ENCODE assay signal across 30 cellular contexts in the genomic region with DNA sequence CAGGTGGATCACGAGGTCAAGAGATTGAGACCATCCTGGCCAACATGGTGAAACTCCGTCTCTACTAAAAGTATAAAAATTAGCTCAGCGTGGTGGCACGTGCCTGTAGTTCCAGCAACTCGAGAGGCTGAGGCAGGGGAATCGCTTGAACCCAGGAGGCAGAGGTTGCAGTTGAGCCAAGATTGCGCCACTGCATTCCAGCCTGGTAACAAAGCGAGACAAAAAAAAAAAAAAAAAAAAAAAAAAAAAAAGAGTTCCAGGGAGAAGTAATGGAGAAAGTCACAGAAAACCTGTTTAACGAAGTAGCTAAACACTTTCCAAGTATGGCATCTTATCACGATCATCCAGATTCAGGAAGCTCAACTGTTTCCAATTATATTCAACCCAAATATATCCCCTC. TPM values are rescaled to one million over a fixed set of nuclear protein-coding genes. Genes with fewer than 3 reads are reported as not detected.
"Had no signal": no experiment of that assay in that cellular context is flagged by ENCODE, and none has a peak within 500 bp of the region (broad histone marks: within the 10 kb centered on the region; RNA-seq: fewer than 3 reads in every experiment).

No MANE protein-coding gene starts in this region.

- H3K9me3 ChIP-seq: ascending aorta had no signal

- H3K4me1 Mint-ChIP-seq: activated B cell treated with CpG ODN at 0.5 μM for 24 hours; activated CD8-positive, alpha-beta memory T cell treated with anti-CD3 and anti-CD28 coated beads, Interleukin-2, amount 10 ng/mL, durations not matched to agents 7 days and 5 days; activated naive CD4-positive, alpha-beta T cell treated with anti-CD3 and anti-CD28 coated beads, Interleukin-2, amount 10 ng/mL, durations not matched to agents 7 days and 5 days; activated naive CD8-positive, alpha-beta T cell treated with anti-CD3 and anti-CD28 coated beads, Interleukin-2, amount 10 ng/mL, durations not matched to agents 7 days and 5 days; brain; central memory CD8-positive, alpha-beta T cell; T-helper 17 cell had no signal

- H3K27ac ChIP-seq: ascending aorta, WERI-Rb-1 had no signal

- H3K4me3 ChIP-seq: ascending aorta had no signal

- H3K4me3 Mint-ChIP-seq: activated B cell treated with CpG ODN at 0.5 μM for 24 hours; activated CD4-positive, alpha-beta memory T cell treated with anti-CD3 and anti-CD28 coated beads for 36 hours; activated CD8-positive, alpha-beta memory T cell treated with anti-CD3 and anti-CD28 coated beads, Interleukin-2, amount 10 ng/mL, durations not matched to agents 7 days and 5 days; activated CD8-positive, alpha-beta T cell treated with anti-CD3 and anti-CD28 coated beads, Interleukin-2, amount 10 ng/mL, durations not matched to agents 7 days and 5 days; activated naive CD4-positive, alpha-beta T cell treated with anti-CD3 and anti-CD28 coated beads, Interleukin-2, amount 10 ng/mL, durations not matched to agents 7 days and 5 days; activated naive CD8-positive, alpha-beta T cell treated with anti-CD3 and anti-CD28 coated beads, Interleukin-2, amount 10 ng/mL, durations not matched to agents 7 days and 5 days; activated T-helper 1 cell treated with anti-CD3 and anti-CD28 coated beads, Interleukin-12 subunit alpha, Interleukin-12 subunit beta, Interleukin-2, Interleukin-4 antibody, amounts not matched to agents 30 ng/mL and 10 ng/mL and 1 ng/mL, durations not matched to agents 14 hours and 24 hours and 36 hours; brain; central memory CD8-positive, alpha-beta T cell; T-helper 17 cell; T-helper 2 cell treated with Interferon-gamma antibody and Interleukin-4, amounts not matched to agents 5 μg/mL and 100 μg/mL, for 36 hours had no signal

- ATAC-seq: activated CD4-positive, CD25-positive, alpha-beta regulatory T cell treated with anti-CD3 and anti-CD28 coated beads, Interleukin-2, amount 50 U/mL, for 24 hours; activated CD8-positive, alpha-beta memory T cell treated with anti-CD3 and anti-CD28 coated beads, Interleukin-2, amount 10 ng/mL, durations not matched to agents 7 days and 5 days; activated CD8-positive, alpha-beta T cell treated with anti-CD3 and anti-CD28 coated beads, Interleukin-2, amount 10 ng/mL, durations not matched to agents 7 days and 5 days; activated naive CD4-positive, alpha-beta T cell treated with anti-CD3 and anti-CD28 coated beads, Interleukin-2, amount 50 U/mL, for 72 hours; esophagus mucosa; T-helper 17 cell had no signal

- H3K36me3 ChIP-seq: ascending aorta, WERI-Rb-1 had no signal

- DNase-seq: activated B cell treated with CpG ODN at 0.5 μM for 24 hours; activated CD4-positive, alpha-beta memory T cell treated with anti-CD3 and anti-CD28 coated beads for 36 hours; activated CD4-positive, alpha-beta T cell treated with anti-CD3 and anti-CD28 coated beads for 48 hours; activated CD8-positive, alpha-beta memory T cell treated with anti-CD3 and anti-CD28 coated beads, Interleukin-2, amount 10 ng/mL, durations not matched to agents 7 days and 5 days; activated CD8-positive, alpha-beta memory T cell treated with anti-CD3 and anti-CD28 coated beads, Interleukin-2, amount 50 U/mL, for 4 hours; activated CD8-positive, alpha-beta T cell treated with anti-CD3 and anti-CD28 coated beads, Interleukin-2, amount 10 ng/mL, durations not matched to agents 7 days and 5 days; activated effector memory CD4-positive, alpha-beta T cell treated with anti-CD3 and anti-CD28 coated beads, Interleukin-2, amount 50 U/mL, for 16 hours; activated naive CD4-positive, alpha-beta T cell; activated naive CD4-positive, alpha-beta T cell treated with anti-CD3 and anti-CD28 coated beads, Interleukin-2, amount 10 ng/mL, durations not matched to agents 7 days and 5 days; activated naive CD8-positive, alpha-beta T cell treated with anti-CD3 and anti-CD28 coated beads, Interleukin-2, amount 10 ng/mL, durations not matched to agents 7 days and 5 days; activated T-cell treated with anti-CD3 and anti-CD28 coated beads, Interleukin-2, amount 50 U/mL, for 1 hour; activated T-cell treated with anti-CD3 and anti-CD28 coated beads, Interleukin-2, amount 50 U/mL, for 48 hours; cortex of kidney; dermis blood vessel endothelial cell; effector CD4-positive, alpha-beta T cell; foreskin fibroblast; head of caudate nucleus; T-helper 1 cell; T-helper 17 cell; T1000; WERI-Rb-1 had no signal

- H3K27me3 ChIP-seq: ascending aorta had no signal

- H3K36me3 Mint-ChIP-seq: activated CD4-positive, alpha-beta memory T cell treated with anti-CD3 and anti-CD28 coated beads for 36 hours; activated CD8-positive, alpha-beta memory T cell treated with anti-CD3 and anti-CD28 coated beads, Interleukin-2, amount 10 ng/mL, durations not matched to agents 7 days and 5 days; activated naive CD4-positive, alpha-beta T cell treated with anti-CD3 and anti-CD28 coated beads, Interleukin-2, amount 10 ng/mL, durations not matched to agents 7 days and 5 days; activated naive CD4-positive, alpha-beta T cell treated with anti-CD3 and anti-CD28 coated beads, Interleukin-2, amount 50 U/mL, for 72 hours; activated naive CD8-positive, alpha-beta T cell treated with anti-CD3 and anti-CD28 coated beads, Interleukin-2, amount 10 ng/mL, durations not matched to agents 7 days and 5 days; brain had no signal

- H3K4me1 ChIP-seq: ascending aorta had no signal

- H3K27ac Mint-ChIP-seq: activated B cell treated with CpG ODN at 0.5 μM for 24 hours; activated CD4-positive, alpha-beta memory T cell treated with anti-CD3 and anti-CD28 coated beads for 36 hours; activated CD8-positive, alpha-beta memory T cell treated with anti-CD3 and anti-CD28 coated beads, Interleukin-2, amount 10 ng/mL, durations not matched to agents 7 days and 5 days; activated CD8-positive, alpha-beta T cell treated with anti-CD3 and anti-CD28 coated beads, Interleukin-2, amount 10 ng/mL, durations not matched to agents 7 days and 5 days; activated naive CD4-positive, alpha-beta T cell treated with anti-CD3 and anti-CD28 coated beads, Interleukin-2, amount 10 ng/mL, durations not matched to agents 7 days and 5 days; activated naive CD4-positive, alpha-beta T cell treated with anti-CD3 and anti-CD28 coated beads, Interleukin-2, amount 50 U/mL, for 72 hours; activated naive CD8-positive, alpha-beta T cell treated with anti-CD3 and anti-CD28 coated beads, Interleukin-2, amount 10 ng/mL, durations not matched to agents 7 days and 5 days; activated T-helper 1 cell treated with anti-CD3 and anti-CD28 coated beads, Interleukin-12 subunit alpha, Interleukin-12 subunit beta, Interleukin-2, Interleukin-4 antibody, amounts not matched to agents 30 ng/mL and 10 ng/mL and 1 ng/mL, durations not matched to agents 14 hours and 24 hours and 36 hours; activated T-helper 2 cell treated with anti-CD3 and anti-CD28 coated beads, Interferon-gamma antibody, Interleukin-2, Interleukin-4, amounts not matched to agents 10 μg/mL and 5 μg/mL and 100 μg/mL, durations not matched to agents 14 hours and 24 hours and 36 hours; brain; T-helper 17 cell; T-helper 2 cell treated with Interferon-gamma antibody and Interleukin-4, amounts not matched to agents 5 μg/mL and 100 μg/mL, for 36 hours had no signal

- H3K9me3 Mint-ChIP-seq: activated B cell treated with CpG ODN at 0.5 μM for 24 hours; activated naive CD4-positive, alpha-beta T cell treated with anti-CD3 and anti-CD28 coated beads, Interleukin-2, amount 50 U/mL, for 72 hours; activated T-helper 1 cell treated with anti-CD3 and anti-CD28 coated beads, Interleukin-12 subunit alpha, Interleukin-12 subunit beta, Interleukin-2, Interleukin-4 antibody, amounts not matched to agents 30 ng/mL and 10 ng/mL and 1 ng/mL, durations not matched to agents 14 hours and 24 hours and 36 hours; activated T-helper 2 cell treated with anti-CD3 and anti-CD28 coated beads, Interferon-gamma antibody, Interleukin-2, Interleukin-4, amounts not matched to agents 10 μg/mL and 5 μg/mL and 100 μg/mL, durations not matched to agents 14 hours and 24 hours and 36 hours; central memory CD8-positive, alpha-beta T cell had no signal

- H3K27me3 Mint-ChIP-seq: activated B cell treated with CpG ODN at 0.5 μM for 24 hours; activated CD4-positive, alpha-beta memory T cell treated with anti-CD3 and anti-CD28 coated beads for 36 hours; activated CD8-positive, alpha-beta memory T cell treated with anti-CD3 and anti-CD28 coated beads, Interleukin-2, amount 10 ng/mL, durations not matched to agents 7 days and 5 days; activated naive CD4-positive, alpha-beta T cell treated with anti-CD3 and anti-CD28 coated beads, Interleukin-2, amount 10 ng/mL, durations not matched to agents 7 days and 5 days; activated naive CD8-positive, alpha-beta T cell treated with anti-CD3 and anti-CD28 coated beads, Interleukin-2, amount 10 ng/mL, durations not matched to agents 7 days and 5 days; brain; central memory CD8-positive, alpha-beta T cell; T-helper 17 cell had no signal

RNA-seq across cellular contexts. Expression of a gene that starts 10.9 kb away (rescaled TPM):
- total RNA-seq: activated B cell treated with CpG ODN at 0.5 μM for 24 hours; activated CD8-positive, alpha-beta T cell treated with anti-CD3 and anti-CD28 coated beads, Interleukin-2, amount 10 ng/mL, durations not matched to agents 7 days and 5 days; activated naive CD4-positive, alpha-beta T cell treated with anti-CD3 and anti-CD28 coated beads, Interleukin-2, amount 50 U/mL, for 72 hours; activated T-helper 1 cell treated with anti-CD3 and anti-CD28 coated beads, Interleukin-12 subunit alpha, Interleukin-12 subunit beta, Interleukin-2, Interleukin-4 antibody, amounts not matched to agents 30 ng/mL and 10 ng/mL and 1 ng/mL, durations not matched to agents 14 hours and 24 hours and 36 hours; activated T-helper 2 cell treated with anti-CD3 and anti-CD28 coated beads, Interferon-gamma antibody, Interleukin-2, Interleukin-4, amounts not matched to agents 10 μg/mL and 5 μg/mL and 100 μg/mL, durations not matched to agents 14 hours and 24 hours and 36 hours; T-helper 17 cell had no signal
